Comparison of ENCODE assay signal across 1 cellular context in genomic region chr5:176837707-176838115, GRCh38.
A peak's percentile ranks its signal among the peaks of the same experiment; 100 is the strongest.
TF ChIP-seq lines count a peak whose summit lies in the region.

No MANE protein-coding gene starts in this region.

TF ChIP-seq in HepG2, 621 proteins besides CTCF, POLR2A, EP300 and RAD21 (continued from another document and continues in another):
- TF ChIP-seq TFDP1 (CRISPR knock-in tag; IDR thresholded peaks at IDR 0.05; ENCODE audit: borderline replicate concordance) = peak; percentile 88
- TF ChIP-seq CBX5 (CRISPR knock-in tag; IDR thresholded peaks at IDR 0.05; ENCODE audit: borderline replicate concordance) = peak; percentile 100
- TF ChIP-seq KLF15 (CRISPR knock-in tag; IDR thresholded peaks at IDR 0.05; ENCODE audit: borderline replicate concordance) = peak; percentile 100
- TF ChIP-seq JUND (CRISPR knock-in tag; IDR thresholded peaks at IDR 0.05) = peak; percentile 95
- peak; percentile 100 for TF ChIP-seq ZNF589 (CRISPR knock-in tag; conservative IDR thresholded peaks at IDR 0.05)
- TF ChIP-seq ZNF639 (CRISPR knock-in tag; conservative IDR thresholded peaks at IDR 0.05) = peak; percentile 100
- TF ChIP-seq PPARG (CRISPR knock-in tag; conservative IDR thresholded peaks at IDR 0.05) = peak; percentile 98
- peak; percentile 100 for TF ChIP-seq ETV6 (CRISPR knock-in tag; conservative IDR thresholded peaks at IDR 0.05)
- peak; percentile 99 for TF ChIP-seq AHDC1 (CRISPR knock-in tag; IDR thresholded peaks at IDR 0.05; ENCODE audit: borderline replicate concordance)
- TF ChIP-seq TRIM24 (CRISPR knock-in tag; IDR thresholded peaks at IDR 0.05) = no peak
- TF ChIP-seq NKX3-1 (CRISPR knock-in tag; IDR thresholded peaks at IDR 0.05) = peak; percentile 100
- peak; percentile 100 for TF ChIP-seq KDM2A (CRISPR knock-in tag; IDR thresholded peaks at IDR 0.05; ENCODE audit: borderline replicate concordance, low read depth)
- TF ChIP-seq ZMYM2 (CRISPR knock-in tag; IDR thresholded peaks at IDR 0.05) = peak; percentile 80
- TF ChIP-seq HNF4G (IDR thresholded peaks at IDR 0.05; ENCODE audit: borderline replicate concordance, low read depth, low read length) = peak; percentile 34
- peak; percentile 97 for TF ChIP-seq HNF4G (CRISPR knock-in tag; IDR thresholded peaks at IDR 0.05; ENCODE audit: borderline replicate concordance, low read depth)
- TF ChIP-seq NR1H2 (CRISPR knock-in tag; IDR thresholded peaks at IDR 0.05; ENCODE audit: borderline replicate concordance, low read depth) = peak; percentile 100
- peak; percentile 88; the same call in 1 of the 2 replicates for TF ChIP-seq DMAP1 (CRISPR knock-in tag; IDR thresholded peaks at IDR 0.05)
- peak; percentile 93 for TF ChIP-seq SP5 (CRISPR knock-in tag; IDR thresholded peaks at IDR 0.05; ENCODE audit: borderline replicate concordance, low read depth)
- TF ChIP-seq DNMT1 (CRISPR knock-in tag; IDR thresholded peaks at IDR 0.05) = peak; percentile 100
- peak; percentile 100 for TF ChIP-seq ETS1 (CRISPR knock-in tag; IDR thresholded peaks at IDR 0.05)
- TF ChIP-seq NAIF1 (CRISPR knock-in tag; IDR thresholded peaks at IDR 0.05; ENCODE audit: borderline replicate concordance) = peak; percentile 99
- TF ChIP-seq HCFC1 (IDR thresholded peaks at IDR 0.05; ENCODE audit: low read depth, low read length) = peak; percentile 47; the same call in 1 of the 2 replicates
- TF ChIP-seq UBTF (CRISPR knock-in tag; IDR thresholded peaks at IDR 0.05) = peak; percentile 79
- TF ChIP-seq PAWR (CRISPR knock-in tag; IDR thresholded peaks at IDR 0.05; ENCODE audit: borderline replicate concordance) = peak; percentile 100
- TF ChIP-seq BCL6 (CRISPR knock-in tag; IDR thresholded peaks at IDR 0.05) = peak; percentile 94
- TF ChIP-seq HOXA5 (CRISPR knock-in tag; IDR thresholded peaks at IDR 0.05) = peak; percentile 100
- peak; percentile 99 for TF ChIP-seq ZBTB7B (CRISPR knock-in tag; IDR thresholded peaks at IDR 0.05)
- peak; percentile 100; the same call in 1 of the 2 replicates for TF ChIP-seq ZNF670 (CRISPR knock-in tag; IDR thresholded peaks at IDR 0.05; ENCODE audit: borderline replicate concordance)
- TF ChIP-seq SKI (IDR thresholded peaks at IDR 0.05; ENCODE audit: partially characterized antibody) = no peak
- peak; percentile 100 for TF ChIP-seq ZNF552 (CRISPR knock-in tag; IDR thresholded peaks at IDR 0.05; ENCODE audit: borderline replicate concordance)
- TF ChIP-seq ZNF253 (CRISPR knock-in tag; IDR thresholded peaks at IDR 0.05; ENCODE audit: borderline replicate concordance) = peak; percentile 100
- TF ChIP-seq ZNF691 (CRISPR knock-in tag; IDR thresholded peaks at IDR 0.05; ENCODE audit: borderline replicate concordance, low read depth) = peak; percentile 100
- TF ChIP-seq ZNF816 (CRISPR knock-in tag; IDR thresholded peaks at IDR 0.05; ENCODE audit: borderline replicate concordance) = peak; percentile 100
- peak; percentile 100 for TF ChIP-seq ZNF788 (CRISPR knock-in tag; IDR thresholded peaks at IDR 0.05; ENCODE audit: borderline replicate concordance)
- peak; percentile 100 for TF ChIP-seq IRF2 (CRISPR knock-in tag; IDR thresholded peaks at IDR 0.05)
- peak; percentile 100 for TF ChIP-seq ZFP41 (CRISPR knock-in tag; IDR thresholded peaks at IDR 0.05; ENCODE audit: borderline replicate concordance)
- peak; percentile 86; the same call in 1 of the 2 replicates for TF ChIP-seq ZBTB46 (CRISPR knock-in tag; IDR thresholded peaks at IDR 0.05; ENCODE audit: borderline replicate concordance)
- no peak for TF ChIP-seq CBX1 (IDR thresholded peaks at IDR 0.05; ENCODE audit: low read depth)
- TF ChIP-seq ZNF775 (CRISPR knock-in tag; IDR thresholded peaks at IDR 0.05; ENCODE audit: borderline replicate concordance) = peak; percentile 99
- peak; percentile 99 for TF ChIP-seq ZBTB39 (CRISPR knock-in tag; IDR thresholded peaks at IDR 0.05)
- TF ChIP-seq ZNF337 (CRISPR knock-in tag; IDR thresholded peaks at IDR 0.05; ENCODE audit: borderline replicate concordance, low read depth) = peak; percentile 100; the same call in 1 of the 2 replicates
- peak; percentile 95 for TF ChIP-seq NFE2 (CRISPR knock-in tag; IDR thresholded peaks at IDR 0.05)
- peak; percentile 100 for TF ChIP-seq KLF11 (CRISPR knock-in tag; IDR thresholded peaks at IDR 0.05)
- TF ChIP-seq KDM5A (IDR thresholded peaks at IDR 0.05; ENCODE audit: borderline replicate concordance, low read length) = no peak
- TF ChIP-seq ZNF746 (CRISPR knock-in tag; IDR thresholded peaks at IDR 0.05) = peak; percentile 99
- peak; percentile 100 for TF ChIP-seq ARHGAP35 (CRISPR knock-in tag; IDR thresholded peaks at IDR 0.05; ENCODE audit: borderline replicate concordance)
- no peak for TF ChIP-seq SRSF1 (optimal IDR thresholded peaks at IDR 0.05; ENCODE audit: low read depth, low read length)
- TF ChIP-seq MED8 (CRISPR knock-in tag; IDR thresholded peaks at IDR 0.05; ENCODE audit: insufficient replicate concordance) = peak; percentile 86
- TF ChIP-seq PHB2 (IDR thresholded peaks at IDR 0.05; ENCODE audit: partially characterized antibody) = no peak
- TF ChIP-seq MIER3 (CRISPR knock-in tag; IDR thresholded peaks at IDR 0.05; ENCODE audit: borderline replicate concordance) = peak; percentile 100
- peak; percentile 82 for TF ChIP-seq ELF1 (CRISPR knock-in tag; IDR thresholded peaks at IDR 0.05)
- TF ChIP-seq RAD51 (IDR thresholded peaks at IDR 0.05; ENCODE audit: borderline replicate concordance) = no peak
- peak; percentile 100 for TF ChIP-seq ZNF34 (CRISPR knock-in tag; IDR thresholded peaks at IDR 0.05; ENCODE audit: borderline replicate concordance)
- no peak for TF ChIP-seq SMARCC2 (IDR thresholded peaks at IDR 0.05)
- TF ChIP-seq HOXD1 (CRISPR knock-in tag; IDR thresholded peaks at IDR 0.05) = peak; percentile 100
- peak; percentile 100 for TF ChIP-seq SPEN (CRISPR knock-in tag; IDR thresholded peaks at IDR 0.05; ENCODE audit: low read depth)
- TF ChIP-seq ZSCAN29 (CRISPR knock-in tag; conservative IDR thresholded peaks at IDR 0.05) = peak; percentile 98
